In the genomic region with DNA sequence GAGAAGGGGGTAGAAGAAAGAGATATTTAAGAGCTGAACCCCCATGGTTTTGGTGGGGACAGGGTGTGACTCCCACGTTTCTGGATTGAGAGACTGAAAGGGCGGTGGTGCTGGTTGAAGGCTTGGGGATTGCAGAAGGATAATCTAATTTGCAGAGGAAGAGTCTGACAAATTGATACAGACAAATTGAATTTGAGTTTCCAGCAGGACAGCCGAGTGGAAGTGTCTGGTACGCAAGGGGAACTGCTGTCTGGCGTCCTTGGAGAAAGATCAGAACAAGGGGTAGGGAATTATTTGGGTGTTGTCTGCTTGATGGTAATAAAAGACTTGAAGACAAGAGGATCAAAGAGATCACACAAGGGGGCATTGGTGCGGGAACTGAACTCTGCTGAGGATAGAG, we compare ENCODE assay signal across 18 cellular contexts. TPM values are rescaled to one million over a fixed set of nuclear protein-coding genes. Genes with fewer than 3 reads are reported as not detected.
DNase-seq lines count a peak whose midpoint lies in the region; ATAC-seq and TF ChIP-seq lines count a peak whose summit lies in the region.
"Had no signal": no experiment of that assay in that cellular context is flagged by ENCODE, and none has a peak within 500 bp of the region (broad histone marks: within the 10 kb centered on the region; RNA-seq: fewer than 3 reads in every experiment).

No MANE protein-coding gene starts in this region.

- H3K27me3 ChIP-seq in BE2C, result no peaks in the 10 kb centered on the region
- peaks cover 34% of the 10 kb centered on the region for H3K27me3 ChIP-seq in osteoblast (ENCODE audit: insufficient read depth, low read length)
- H3K27me3 ChIP-seq in heart left ventricle, result peaks cover 0 to 8% (median 0%) of the 10 kb centered on the region in 9 donors
- H3K27me3 ChIP-seq: BLaER1 treated with 17β-estradiol and CSF1 and Interleukin-3, amounts not matched to agents 10 nM and 100 nM had no signal

- H3K4me1 Mint-ChIP-seq in chondrocyte (ENCODE audit: low read depth), result no peaks in the 10 kb centered on the region

- TF ChIP-seq POLR2A in heart left ventricle (IDR thresholded peaks at IDR 0.05), result no peak

- H3K27me3 Mint-ChIP-seq in chondrocyte (ENCODE audit: low read depth), result peaks cover 12% of the 10 kb centered on the region

- H3K36me3 ChIP-seq in BE2C (no peaks in the 10 kb centered on the region), osteoblast (ENCODE audit: insufficient read depth, low read length) (no peaks in the 10 kb centered on the region), heart left ventricle (no peaks in the 10 kb centered on the region)
- H3K36me3 ChIP-seq: BLaER1 treated with 17β-estradiol and CSF1 and Interleukin-3, amounts not matched to agents 10 nM and 100 nM had no signal

- H3K4me1 ChIP-seq in BE2C (peaks cover 38% of the 10 kb centered on the region), osteoblast (ENCODE audit: insufficient read depth, low read length) (no peaks in the 10 kb centered on the region), heart left ventricle (peaks cover 0 to 7% (median 0%) of the 10 kb centered on the region in 12 donors)

- H3K27ac ChIP-seq in osteoblast (ENCODE audit: low read depth, low read length) (no peak overlapping the region), heart left ventricle (no peak overlapping the region)
- H3K27ac ChIP-seq: 22Rv1; A549; BLaER1 treated with 17β-estradiol and CSF1 and Interleukin-3, amounts not matched to agents 10 nM and 100 nM had no signal

- H3K9me3 Mint-ChIP-seq in chondrocyte (ENCODE audit: low read depth), result no peaks in the 10 kb centered on the region
- H3K9me3 Mint-ChIP-seq: CD8-positive, alpha-beta T cell; H9; IgD-negative memory B cell had no signal

- intact Hi-C loops in heart left ventricle (cut with DNase I), result no loop called here

- H3K36me3 Mint-ChIP-seq in chondrocyte (ENCODE audit: low read depth), result no peaks in the 10 kb centered on the region
- H3K36me3 Mint-ChIP-seq: CD8-positive, alpha-beta T cell had no signal

- H3K4me3 ChIP-seq in BE2C (ENCODE audit: low read depth, low read length), result no peak overlapping the region
- no peak overlapping the region for H3K4me3 ChIP-seq in osteoblast (ENCODE audit: insufficient read depth, low read length)
- no peak overlapping the region for H3K4me3 ChIP-seq in heart left ventricle
- H3K4me3 ChIP-seq: A549; BLaER1 treated with 17β-estradiol and CSF1 and Interleukin-3, amounts not matched to agents 10 nM and 100 nM had no signal

- ATAC-seq in HG02981 (IDR thresholded peaks at IDR 0.05; ENCODE audit: unreplicated experiment), result no peak
- ATAC-seq in heart left ventricle, result no peak
- ATAC-seq: A549; CD8-positive, alpha-beta T cell; HepG2 had no signal

- TF ChIP-seq CTCF in BE2C (IDR thresholded peaks at IDR 0.05; ENCODE audit: low read depth, low read length) (no peak), chondrocyte (IDR thresholded peaks at IDR 0.05) (no peak), osteoblast (IDR thresholded peaks at IDR 0.05; ENCODE audit: extremely low read depth, low read depth, low read length) (no peak), heart left ventricle (IDR thresholded peaks at IDR 0.05) (no peak)

- no peak overlapping the region for H3K27ac Mint-ChIP-seq in chondrocyte (ENCODE audit: unreplicated experiment)
- H3K27ac Mint-ChIP-seq: CD8-positive, alpha-beta T cell; H9; IgD-negative memory B cell had no signal

- H3K79me2 ChIP-seq in osteoblast (ENCODE audit: insufficient read depth, low read length), result no peaks in the 10 kb centered on the region

- H3K4me2 ChIP-seq in osteoblast (ENCODE audit: insufficient read depth, low read length), result no peak overlapping the region
- H3K4me2 ChIP-seq: A549 had no signal

- H4K20me1 ChIP-seq in osteoblast (ENCODE audit: insufficient read depth, low read length), result no peaks in the 10 kb centered on the region
- H4K20me1 ChIP-seq: BLaER1 treated with 17β-estradiol and CSF1 and Interleukin-3, amounts not matched to agents 10 nM and 100 nM had no signal

- 73 to 78% (median 78%) methylated on average over 6 of the region's 6 CpGs for WGBS in heart left ventricle, 4 donors

- H3K9me3 ChIP-seq in BE2C, result no peaks in the 10 kb centered on the region
- no peaks in the 10 kb centered on the region for H3K9me3 ChIP-seq in osteoblast (ENCODE audit: low read depth, low read length)
- no peaks in the 10 kb centered on the region for H3K9me3 ChIP-seq in heart left ventricle
- H3K9me3 ChIP-seq: A549; BLaER1 treated with 17β-estradiol and CSF1 and Interleukin-3, amounts not matched to agents 10 nM and 100 nM had no signal

- no peak overlapping the region for H2AFZ ChIP-seq in osteoblast (ENCODE audit: low read length)

- no peak overlapping the region for H3K4me3 Mint-ChIP-seq in chondrocyte (ENCODE audit: unreplicated experiment)
- H3K4me3 Mint-ChIP-seq: CD8-positive, alpha-beta T cell; H9 had no signal

- DNase-seq in BE2C (peak; percentile 72), SK-N-DZ (ENCODE audit: low spot score) (peak; percentile 93), chondrocyte (ENCODE audit: low spot score) (peak; percentile 19), osteoblast (ENCODE audit: insufficient read length, low spot score, missing footprints) (peak; percentile 30), heart left ventricle (no peak), DMS 273 treated with DMSO at 0.1 percent for 48 hours (lab: John Stamatoyannopoulos, UW) (no peak)
- DNase-seq: AML-193; Calu3; CD8-positive, alpha-beta T cell; DMS53; H9; KBM-7 had no signal

RNA-seq across cellular contexts. Expression of a gene that starts 40.5 kb away (rescaled TPM):
- 1.9 TPM for polyA plus RNA-seq in BE2C (2012; ENCODE audit: insufficient read depth, insufficient read length, low read depth)
- 0.07 and 0.12 TPM in 2 replicates for polyA plus RNA-seq in SK-N-DZ (2014; cell fraction: cytosol; rRNA removed)
- polyA plus RNA-seq in SK-N-DZ (2014; cell fraction: nucleus; rRNA removed), result 0.25 and 0.95 TPM in 2 replicates
- total RNA-seq in chondrocyte (17.3 to 30.2 TPM (median 22.5 TPM) in 3 replicates), osteoblast (6.2 and 10.6 TPM in 2 replicates), heart left ventricle (1 to 10 TPM; 1.1 to 4.9 (median 2.0) TPM)
- polyA plus RNA-seq in heart left ventricle, result 1 to 10 TPM in 1 of 2 donors, under 1 TPM in 1; 0.29 to 1.8 TPM
- total RNA-seq: HepG2 had no signal

Comparison
In these comparisons a context has a peak if more than half of its experiments do, and no peak if none do; other contexts are left out.
1. DNase-seq: peak in BE2C (single experiment), SK-N-DZ (single experiment), chondrocyte (single experiment) and osteoblast (single experiment); none in heart left ventricle (0 of 5) and DMS 273 treated with DMSO at 0.1 percent for 48 hours (single experiment).